ENCODE assay signal across 13 cellular contexts in the genomic region with DNA sequence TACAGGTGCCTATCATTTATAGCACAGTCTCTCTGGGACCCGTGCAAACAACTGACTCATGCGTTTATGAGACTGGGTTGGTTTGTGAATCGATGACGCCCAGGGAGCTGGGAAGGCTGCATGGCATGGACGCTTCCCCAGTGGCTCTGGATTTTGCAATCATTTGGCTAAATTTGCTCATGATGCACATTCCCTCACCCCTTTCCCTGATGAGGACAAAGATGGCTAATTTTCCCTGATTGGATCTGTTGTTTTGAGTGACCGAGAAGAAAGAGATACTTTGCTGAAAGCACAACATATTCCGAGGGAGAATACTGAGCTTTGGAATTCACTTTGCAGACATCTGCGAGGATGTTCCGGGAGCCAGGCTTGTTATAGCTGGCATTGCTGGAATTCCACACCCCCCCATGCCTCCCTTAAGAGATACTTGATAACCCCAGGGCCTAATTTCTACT. TPM values are rescaled to one million over a fixed set of nuclear protein-coding genes. Genes with fewer than 3 reads are reported as not detected.
DNase-seq lines count a peak whose midpoint lies in the region; ATAC-seq and TF ChIP-seq lines count a peak whose summit lies in the region.
"Had no signal": no experiment of that assay in that cellular context is flagged by ENCODE, and none has a peak within 500 bp of the region (broad histone marks: within the 10 kb centered on the region; RNA-seq: fewer than 3 reads in every experiment).

No MANE protein-coding gene starts in this region.

- WGBS in neuronal stem cell (ENCODE audit: extremely low coverage in 2 of 2, insufficient read length in 2 of 2, insufficient replicate concordance in 1 of 2), 2 donors = no CpG with 5 or more reads among the region's 9 CpGs

- no peaks in the 10 kb centered on the region for H3K9me3 ChIP-seq in neuronal stem cell (replicated peaks in 1 of 2; ENCODE audit: control insufficient read depth in 2 of 2, insufficient read depth in 1 of 2, low read depth in 1 of 2, low read length in 2 of 2)
- H3K9me3 ChIP-seq: ascending aorta, sigmoid colon had no signal

- no peak overlapping the region for H3K4me2 ChIP-seq in neuronal stem cell (ENCODE audit: insufficient read depth, low read length, poor library complexity, severe bottlenecking)
- H3K4me2 ChIP-seq: PC-9 had no signal

- no peak for TF ChIP-seq CTCF in foreskin keratinocyte (conservative IDR thresholded peaks at IDR 0.05)

- no peak overlapping the region for H3K9ac ChIP-seq in neuronal stem cell (ENCODE audit: low read depth, low read length, poor library complexity)

- ATAC-seq in foreskin keratinocyte = peak; percentile 55
- no peak for ATAC-seq in GM21723 (IDR thresholded peaks at IDR 0.05; ENCODE audit: unreplicated experiment)

- no peaks in the 10 kb centered on the region for H3K79me1 ChIP-seq in neuronal stem cell (ENCODE audit: low read depth, low read length)

- no peak overlapping the region for H3K18ac ChIP-seq in neuronal stem cell (ENCODE audit: low read length)

- DNase-seq in COLO668 (lab: John Stamatoyannopoulos, UW; ENCODE audit: unreplicated experiment) = peak; percentile 19
- DNase-seq in RPMI8226 = peak; percentile 66
- DNase-seq in foreskin keratinocyte = peak in 1 of 2 donors; percentile 47
- DNase-seq in neuronal stem cell (ENCODE audit: low spot score) = peak; percentile 17
- no peak for DNase-seq in OCI-M1 (lab: John Stamatoyannopoulos, UW)
- no peak for DNase-seq in cerebellar cortex (ENCODE audit: low spot score)
- DNase-seq in DMS79 (lab: John Stamatoyannopoulos, UW) = no peak
- DNase-seq: activated CD4-positive, alpha-beta T cell treated with anti-CD3 and anti-CD28 coated beads, Interleukin-2, amount 10 ng/mL, durations not matched to agents 7 days and 5 days; hypothalamus; PC-9; sigmoid colon had no signal

- no peak overlapping the region for H2BK15ac ChIP-seq in neuronal stem cell (ENCODE audit: low read length)

- no peak overlapping the region for H3K14ac ChIP-seq in neuronal stem cell (ENCODE audit: low read length)

- H2BK5ac ChIP-seq in neuronal stem cell (ENCODE audit: low read length) = no peak overlapping the region

- no peak overlapping the region for H2AK5ac ChIP-seq in neuronal stem cell (ENCODE audit: low read depth, low read length)

- no peak overlapping the region for H2BK12ac ChIP-seq in neuronal stem cell (ENCODE audit: low read length)

- H3K4ac ChIP-seq in neuronal stem cell (ENCODE audit: low read length) = no peak overlapping the region

- H3K27ac ChIP-seq in foreskin keratinocyte = no peak overlapping the region
- H3K27ac ChIP-seq in neuronal stem cell (replicated peaks; ENCODE audit: low read length) = no peak overlapping the region
- H3K27ac ChIP-seq: PC-9 had no signal

- H3K4me3 ChIP-seq in neuronal stem cell (ENCODE audit: low read length in 2 of 2) = no peak overlapping the region
- H3K4me3 ChIP-seq: ascending aorta, PC-9, sigmoid colon had no signal

- no peaks in the 10 kb centered on the region for H3K36me3 ChIP-seq in neuronal stem cell (replicated peaks in 1 of 2; ENCODE audit: control insufficient read depth in 2 of 2, insufficient read depth in 2 of 2, low read length in 2 of 2)
- H3K36me3 ChIP-seq: ascending aorta, sigmoid colon had no signal

- no peak overlapping the region for H2AFZ ChIP-seq in neuronal stem cell (ENCODE audit: low read length)
- H2AFZ ChIP-seq: PC-9 had no signal

- no peak overlapping the region for H4K8ac ChIP-seq in neuronal stem cell (ENCODE audit: low read depth, low read length)

- H4K91ac ChIP-seq in neuronal stem cell (ENCODE audit: low read depth, low read length, poor library complexity) = no peak overlapping the region

- no peak overlapping the region for H2BK120ac ChIP-seq in neuronal stem cell (ENCODE audit: low read depth, low read length)

- H3K4me1 ChIP-seq in foreskin keratinocyte (no peaks in the 10 kb centered on the region), neuronal stem cell (ENCODE audit: control insufficient read depth in 2 of 2, insufficient read depth in 1 of 2, low read depth in 1 of 2, low read length in 2 of 2) (peaks cover 3 to 5% of the 10 kb centered on the region in 2 donors)

- H3K23ac ChIP-seq in neuronal stem cell (ENCODE audit: low read depth, low read length, poor library complexity) = no peak overlapping the region

- H3K27me3 ChIP-seq in foreskin keratinocyte (no peaks in the 10 kb centered on the region), neuronal stem cell (ENCODE audit: control insufficient read depth in 3 of 3, insufficient read depth in 3 of 3, low read depth in 1 of 3, low read length in 3 of 3) (no peaks in the 10 kb centered on the region)
- H3K27me3 ChIP-seq: ascending aorta, sigmoid colon had no signal

RNA-seq across cellular contexts. Expression of gene CGNL1, which starts 51.1 kb away (rescaled TPM):
- 0.35 and 0.54 TPM in 2 replicates for total RNA-seq in foreskin keratinocyte
- polyA plus RNA-seq in foreskin keratinocyte = 0.07 and 0.15 TPM in 2 replicates
- 2.3 TPM for polyA plus RNA-seq in neuronal stem cell (2013, experiment 1 of 2)
- polyA plus RNA-seq in neuronal stem cell (2013, experiment 2 of 2) = 2.3 TPM
- total RNA-seq: activated CD4-positive, alpha-beta T cell treated with anti-CD3 and anti-CD28 coated beads, Interleukin-2, amount 10 ng/mL, durations not matched to agents 7 days and 5 days had no signal

Comparison
In these comparisons a context has a peak if more than half of its experiments do, and no peak if none do; other contexts are left out.
1. DNase-seq: peak in COLO668 (single experiment), RPMI8226 (single experiment) and neuronal stem cell (single experiment); none in OCI-M1 (single experiment), cerebellar cortex (single experiment) and DMS79 (single experiment).